10 cellular contexts compared by ENCODE assay signal in genomic region chr13:48567521-48568331, GRCh38. TPM values are rescaled to one million over a fixed set of nuclear protein-coding genes. Genes with fewer than 3 reads are reported as not detected.
DNase-seq lines count a peak whose midpoint lies in the region; ATAC-seq, FAIRE-seq and TF ChIP-seq lines count a peak whose summit lies in the region.
"Had no signal": no experiment of that assay in that cellular context is flagged by ENCODE, and none has a peak within 500 bp of the region (broad histone marks: within the 10 kb centered on the region; RNA-seq: fewer than 3 reads in every experiment).

No MANE protein-coding gene starts in this region.

- no peaks in the 10 kb centered on the region for H3K27me3 ChIP-seq in HepG2 (ENCODE audit: control insufficient read depth in 1 of 2, insufficient read depth in 2 of 2, low read length in 2 of 2)
- H3K27me3 ChIP-seq in suprapubic skin, result no peaks in the 10 kb centered on the region

- POLR2A ChIA-PET in HepG2 (lab: Yijun Ruan, JAX), result no interaction called here

- no peak overlapping the region for H3K9ac ChIP-seq in HepG2 (ENCODE audit: insufficient read depth, low read depth, low read length)

- H3K9me3 ChIP-seq in HepG2 (ENCODE audit: low read length) (no peaks in the 10 kb centered on the region), suprapubic skin (no peaks in the 10 kb centered on the region)

- in situ Hi-C loops in HepG2 (cut with HindIII; ENCODE audit: extremely low pct_ligation_motif_present, low pct_unique_long_range_greater_than_20kb), result no loop called here

- H2AFZ ChIP-seq in HepG2 (ENCODE audit: low read length), result no peak overlapping the region

- no peak overlapping the region for H3K27ac ChIP-seq in HepG2 (ENCODE audit: extremely low read length, insufficient read depth, low read length)
- peak overlapping the region; percentile 67 for H3K27ac ChIP-seq in suprapubic skin

- BruUV-seq in HepG2 (replicated peaks; lab: Mats Ljungman, UMichigan), result no TSS peak

- intact Hi-C loops in HepG2 (cut with micrococcal nuclease; ENCODE audit: unreplicated experiment), result no loop called here

- no peak for TF ChIP-seq POLR2A in HepG2 (IDR thresholded peaks at IDR 0.05; ENCODE audit: insufficient read depth in 1 of 2, low read depth in 2 of 2, low read length in 2 of 2)
- no peak for TF ChIP-seq POLR2A in suprapubic skin (IDR thresholded peaks at IDR 0.05)

- H4K20me1 ChIP-seq in HepG2 (ENCODE audit: insufficient read depth, low read length), result no peaks in the 10 kb centered on the region

- peak; percentile 49 for FAIRE-seq in HepG2 (lab: Jason Lieb, UNC)

- no peak for TF ChIP-seq RAD21 in HepG2 (CRISPR knock-in tag; IDR thresholded peaks at IDR 0.05)

- CTCF ChIA-PET in HepG2 (lab: Yijun Ruan, JAX; ENCODE audit: low intra/inter-chr PET ratio, low total read pairs), result no interaction called here

- TF ChIP-seq CTCF in cardiac fibroblast (IDR thresholded peaks at IDR 0.05; ENCODE audit: low read depth, low read length), result no peak
- TF ChIP-seq CTCF in HepG2 (CRISPR knock-in tag; IDR thresholded peaks at IDR 0.05), result no peak
- TF ChIP-seq CTCF in suprapubic skin (IDR thresholded peaks at IDR 0.05), result no peak

- H3K36me3 ChIP-seq in HepG2 (replicated peaks in 1 of 2; ENCODE audit: control insufficient read depth in 1 of 2, insufficient read depth in 2 of 2, low read length in 2 of 2), result no peaks in the 10 kb centered on the region
- H3K36me3 ChIP-seq in suprapubic skin, result no peaks in the 10 kb centered on the region

- H3K4me1 ChIP-seq in HepG2 (ENCODE audit: insufficient read depth, low read length) (peaks cover 46% of the 10 kb centered on the region), suprapubic skin (peaks cover 58% of the 10 kb centered on the region)

- peak; percentile 57 for ATAC-seq in HepG2
- ATAC-seq in HG02981 (IDR thresholded peaks at IDR 0.05; ENCODE audit: unreplicated experiment), result no peak
- no peak for ATAC-seq in GM19035 (IDR thresholded peaks at IDR 0.05; ENCODE audit: unreplicated experiment)

- no peaks in the 10 kb centered on the region for H3K79me2 ChIP-seq in HepG2 (ENCODE audit: insufficient read depth, low read length)

- TF ChIP-seq EP300 in HepG2 (IDR thresholded peaks at IDR 0.05; ENCODE audit: low read depth in 2 of 2, low read length in 2 of 2) (peak in 1 of 2 experiments; percentile 32; a peak in 2 of 4 replicates), HepG2 (CRISPR knock-in tag; IDR thresholded peaks at IDR 0.05; ENCODE audit: borderline replicate concordance) (no peak), suprapubic skin (IDR thresholded peaks at IDR 0.05) (no peak)

- H3K4me3 ChIP-seq in cardiac fibroblast (replicated peaks in 1 of 2; ENCODE audit: low read depth in 2 of 2, low read length in 2 of 2), result no peak overlapping the region
- H3K4me3 ChIP-seq in HepG2 (replicated peaks in 1 of 3; ENCODE audit: insufficient read depth in 1 of 3, low read depth in 2 of 3, low read length in 3 of 3), result peak overlapping the region in 1 of 3 experiments; percentile 14; a peak in 1 of 6 replicates
- H3K4me3 ChIP-seq in suprapubic skin, result no peak overlapping the region

- DNase-seq in Kasumi-1 (lab: John Stamatoyannopoulos, UW) (peak; percentile 49 to 68), cardiac fibroblast (ENCODE audit: low read depth in 2 of 2) (peak; percentile 65 to 66), HepG2 (ENCODE audit: low spot score) (peak; percentile 70), suprapubic skin (ENCODE audit: low spot score in 2 of 2) (no peak), cerebellar nuclear complex (lab: John Stamatoyannopoulos, UW) (no peak), NCI-H226 (no peak)
- DNase-seq: activated CD4-positive, CD25-positive, alpha-beta regulatory T cell; NCI-H524 had no signal

- peak overlapping the region; percentile 55 for H3K4me2 ChIP-seq in HepG2 (ENCODE audit: low read depth, low read length)

- 17% methylated on average over 6 of the region's 6 CpGs for WGBS in HepG2 (ENCODE audit: low lambda C conversion rate)
- 27% methylated on average over 6 of the region's 6 CpGs for WGBS in suprapubic skin

TF ChIP-seq in HepG2, 621 proteins besides CTCF, POLR2A, EP300 and RAD21 (continues in another document):
- TF ChIP-seq CEBPG (CRISPR knock-in tag; IDR thresholded peaks at IDR 0.05) (peak; percentile 72), HDAC1 (CRISPR knock-in tag; IDR thresholded peaks at IDR 0.05) (0 out of 2 replicates have a peak, but pooled peaks have one; percentile 19), SOX5 (CRISPR knock-in tag; IDR thresholded peaks at IDR 0.05; ENCODE audit: borderline replicate concordance) (peak; percentile 96), CREM (IDR thresholded peaks at IDR 0.05) (peak; percentile 44; the same call in 1 of the 2 replicates), CREM (CRISPR knock-in tag; IDR thresholded peaks at IDR 0.05) (no peak), ZNF777 (CRISPR knock-in tag; IDR thresholded peaks at IDR 0.05) (no peak), TCF7 (IDR thresholded peaks at IDR 0.05; ENCODE audit: low read depth) (peak; percentile 67), NCOA2 (CRISPR knock-in tag; IDR thresholded peaks at IDR 0.05) (peak; percentile 62), SOX6 (IDR thresholded peaks at IDR 0.05) (no peak), SOX6 (CRISPR knock-in tag; IDR thresholded peaks at IDR 0.05) (peak; percentile 81), RARA (CRISPR knock-in tag; IDR thresholded peaks at IDR 0.05) (peak; percentile 47; the same call in 1 of the 2 replicates), LCORL (IDR thresholded peaks at IDR 0.05) (no peak), LCORL (CRISPR knock-in tag; IDR thresholded peaks at IDR 0.05) (0 out of 2 replicates have a peak, but pooled peaks have one; percentile 30), GATAD2A (CRISPR knock-in tag; IDR thresholded peaks at IDR 0.05) (0 out of 2 replicates have a peak, but pooled peaks have one; percentile 35), NR2F6 (IDR thresholded peaks at IDR 0.05) (no peak), NR2F6 (CRISPR knock-in tag; IDR thresholded peaks at IDR 0.05) (0 out of 2 replicates have a peak, but pooled peaks have one; percentile 21), ELF3 (CRISPR knock-in tag; IDR thresholded peaks at IDR 0.05) (peak; percentile 81), CBX5 (CRISPR knock-in tag; IDR thresholded peaks at IDR 0.05; ENCODE audit: borderline replicate concordance) (no peak), ISL2 (CRISPR knock-in tag; IDR thresholded peaks at IDR 0.05) (peak; percentile 53; the same call in 1 of the 2 replicates), SOX13 (IDR thresholded peaks at IDR 0.05) (peak; percentile 57; the same call in 1 of the 2 replicates), SOX13 (CRISPR knock-in tag; conservative IDR thresholded peaks at IDR 0.05 in 1 of 2, IDR thresholded peaks at IDR 0.05 in 1 of 2) (peak in 1 of 2 experiments; percentile 95; a peak in 2 of 4 replicates), PHF8 (CRISPR knock-in tag; IDR thresholded peaks at IDR 0.05) (no peak), CEBPB (IDR thresholded peaks at IDR 0.05; ENCODE audit: borderline replicate concordance, low read depth, low read length) (peak; percentile 40; the same call in 1 of the 2 replicates), RCOR2 (CRISPR knock-in tag; IDR thresholded peaks at IDR 0.05) (peak; percentile 56; the same call in 1 of the 2 replicates), TEAD3 (CRISPR knock-in tag; optimal IDR thresholded peaks at IDR 0.05; ENCODE audit: borderline replicate concordance) (peak; percentile 70), BCL6 (CRISPR knock-in tag; IDR thresholded peaks at IDR 0.05) (peak; percentile 31; the same call in 1 of the 2 replicates), MED1 (CRISPR knock-in tag; IDR thresholded peaks at IDR 0.05) (peak; percentile 54; the same call in 1 of the 2 replicates), SAP130 (CRISPR knock-in tag; IDR thresholded peaks at IDR 0.05; ENCODE audit: low read depth) (peak; percentile 48), FOXA3 (CRISPR knock-in tag; IDR thresholded peaks at IDR 0.05) (0 out of 2 replicates have a peak, but pooled peaks have one; percentile 26)

RNA-seq across cellular contexts. Expression of gene RCBTB2, which starts 34.8 kb away (rescaled TPM):
- total RNA-seq in HepG2 (2016; rRNA removed; fragmentation: Illumina TruSeq; extraction: Trizol) (1.9 and 3.0 TPM in 2 replicates), suprapubic skin (1 to 10 TPM; 2.9 to 5.8 (median 4.4) TPM)
- total RNA-seq in HepG2 (2016; cell fraction: cytosol; rRNA removed; fragmentation: Illumina TruSeq; extraction: Trizol; ENCODE audit: low read depth), result 0.26 and 0.40 TPM in 2 replicates
- total RNA-seq in HepG2 (2016; cell fraction: insoluble cytoplasmic fraction; rRNA removed; fragmentation: Illumina TruSeq; extraction: Trizol), result 2.2 and 2.8 TPM in 2 replicates
- 0.86 and 1.1 TPM in 2 replicates for total RNA-seq in HepG2 (2016; cell fraction: membrane; rRNA removed; fragmentation: Illumina TruSeq; extraction: Trizol)
- 2.0 and 4.1 TPM in 2 replicates for total RNA-seq in HepG2 (2016; cell fraction: nucleus; rRNA removed; fragmentation: Illumina TruSeq; extraction: Trizol)
- polyA plus RNA-seq in HepG2 (2011; rRNA removed), result 1.8 and 2.7 TPM in 2 replicates
- 1.3 and 1.6 TPM in 2 replicates for polyA plus RNA-seq in HepG2 (2011; cell fraction: cytosol; rRNA removed)
- polyA plus RNA-seq in HepG2 (2011; cell fraction: nucleus; rRNA removed), result 1.8 and 2.5 TPM in 2 replicates
- 1.2 and 1.6 TPM in 2 replicates for polyA plus RNA-seq in HepG2 (2012)
- 0.16 and 0.17 TPM in 2 replicates for polyA plus RNA-seq in HepG2 (2016; cell fraction: cytosol; fragmentation: Illumina TruSeq; extraction: Trizol; ENCODE audit: low read depth)
- polyA plus RNA-seq in HepG2 (2016; cell fraction: insoluble cytoplasmic fraction; fragmentation: Illumina TruSeq; extraction: Trizol; ENCODE audit: low read depth), result 2.0 and 2.2 TPM in 2 replicates
- polyA plus RNA-seq in HepG2 (2016; cell fraction: membrane; fragmentation: Illumina TruSeq; extraction: Trizol; ENCODE audit: low read depth), result 0.30 and 0.35 TPM in 2 replicates
- polyA plus RNA-seq in HepG2 (2016; cell fraction: nucleus; fragmentation: Illumina TruSeq; extraction: Trizol; ENCODE audit: insufficient read depth, low read depth), result 3.2 and 3.5 TPM in 2 replicates
- polyA minus RNA-seq in HepG2 (2011; rRNA and poly(A)+ RNA removed; ENCODE audit: low replicate concordance), result 3.5 and 3.8 TPM in 2 replicates
- polyA minus RNA-seq in HepG2 (2011; cell fraction: cytosol; rRNA and poly(A)+ RNA removed), result 1.2 and 1.4 TPM in 2 replicates
- polyA minus RNA-seq in HepG2 (2011; cell fraction: nucleus; rRNA and poly(A)+ RNA removed), result 3.1 and 4.5 TPM in 2 replicates

Comparison
In these comparisons a context has a peak if more than half of its experiments do, and no peak if none do; other contexts are left out.
1. DNase-seq: peak in Kasumi-1 (2 of 2), cardiac fibroblast (2 of 2) and HepG2 (single experiment); none in suprapubic skin (0 of 2), cerebellar nuclear complex (0 of 2) and NCI-H226 (single experiment).